1 cellular context compared by ENCODE assay signal in the genomic region with DNA sequence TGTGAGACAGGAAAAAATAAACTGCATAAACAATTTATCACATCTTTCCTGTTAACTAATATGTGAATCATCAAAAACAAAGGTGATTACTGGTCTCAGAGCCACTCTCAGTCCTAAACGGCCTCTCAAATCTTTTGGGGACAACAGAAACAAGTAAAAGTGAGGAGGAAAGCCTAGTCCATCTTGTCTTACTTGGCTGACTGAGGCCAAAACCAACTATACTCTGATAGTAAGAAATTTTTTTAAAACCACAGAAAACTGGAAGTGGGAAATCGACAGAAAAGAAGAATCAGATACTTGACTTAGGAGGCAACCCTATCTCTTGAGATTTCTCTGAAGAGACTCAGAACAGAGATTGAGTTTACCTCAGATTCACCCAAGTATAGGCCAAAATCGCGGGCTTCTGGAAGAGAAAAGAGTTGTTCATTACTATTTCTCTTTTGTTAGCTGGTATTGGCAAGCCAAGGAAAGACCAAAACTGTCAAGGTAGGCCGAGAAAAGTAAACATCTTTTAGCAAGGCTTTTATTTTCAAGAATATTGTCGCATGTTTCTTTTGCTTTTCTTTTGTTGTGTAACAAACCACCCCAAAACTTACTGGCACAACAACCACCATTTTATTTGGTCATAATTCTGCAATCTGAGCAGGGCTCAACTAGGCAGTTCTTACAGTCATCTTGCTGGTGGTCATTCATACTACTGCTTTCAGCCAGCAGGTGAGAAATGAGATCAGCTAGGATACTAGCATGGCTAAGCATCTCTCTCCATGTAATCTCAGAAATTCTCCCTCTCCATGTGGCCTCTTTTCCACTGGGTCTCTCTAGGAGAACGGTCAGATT.
TF ChIP-seq lines count a peak whose summit lies in the region.

No MANE protein-coding gene starts in this region.

TF ChIP-seq in WTC11, 78 proteins besides CTCF, POLR2A, EP300 and RAD21 (continued from another document):
- TF ChIP-seq ZNF281 (CRISPR knock-in tag; IDR thresholded peaks at IDR 0.05) = no peak
- no peak for TF ChIP-seq NFYB (CRISPR knock-in tag; conservative IDR thresholded peaks at IDR 0.05; ENCODE audit: low read depth)
- TF ChIP-seq OVOL2 (CRISPR knock-in tag; IDR thresholded peaks at IDR 0.05; ENCODE audit: borderline replicate concordance) = no peak
- no peak for TF ChIP-seq AFF4 (CRISPR knock-in tag; IDR thresholded peaks at IDR 0.05; ENCODE audit: borderline replicate concordance)
- TF ChIP-seq, protein P1, sequence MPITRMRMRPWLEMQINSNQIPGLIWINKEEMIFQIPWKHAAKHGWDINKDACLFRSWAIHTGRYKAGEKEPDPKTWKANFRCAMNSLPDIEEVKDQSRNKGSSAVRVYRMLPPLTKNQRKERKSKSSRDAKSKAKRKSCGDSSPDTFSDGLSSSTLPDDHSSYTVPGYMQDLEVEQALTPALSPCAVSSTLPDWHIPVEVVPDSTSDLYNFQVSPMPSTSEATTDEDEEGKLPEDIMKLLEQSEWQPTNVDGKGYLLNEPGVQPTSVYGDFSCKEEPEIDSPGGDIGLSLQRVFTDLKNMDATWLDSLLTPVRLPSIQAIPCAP (CRISPR knock-in tag; IDR thresholded peaks at IDR 0.05) = no peak
TF ChIP-seq in WTC11: peak in this region for 0.
